8 cellular contexts compared by ENCODE assay signal in the genomic region with DNA sequence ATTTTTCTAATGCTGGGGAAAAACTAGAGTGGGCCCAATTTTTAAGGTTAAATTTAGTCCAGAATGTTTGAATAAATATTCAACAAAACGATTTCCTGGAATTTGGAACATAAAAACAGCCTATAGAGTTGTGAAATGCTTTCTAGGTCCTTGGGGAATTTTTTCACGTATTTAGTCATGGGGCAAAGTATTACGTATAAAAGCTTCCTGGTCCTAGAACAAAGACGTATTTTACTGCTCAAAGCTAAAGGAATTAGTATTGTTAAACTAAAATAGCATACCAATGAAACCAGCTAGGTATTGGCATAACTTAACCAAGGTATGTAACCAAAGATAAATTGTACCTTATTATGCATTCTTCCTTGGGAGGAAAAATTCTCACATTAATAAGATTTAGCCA. TPM values are rescaled to one million over a fixed set of nuclear protein-coding genes. Genes with fewer than 3 reads are reported as not detected.
DNase-seq lines count a peak whose midpoint lies in the region; ATAC-seq and TF ChIP-seq lines count a peak whose summit lies in the region.

No MANE protein-coding gene starts in this region.

- H3K4me3 Mint-ChIP-seq in CD14-positive monocyte = peak overlapping the region; percentile 94 to 95
- peak overlapping the region; percentile 87 for H3K4me3 Mint-ChIP-seq in natural killer cell treated with Interleukin-12 subunit alpha and Interleukin-12 subunit beta and Interleukin-15 and Interleukin-18, amount 100 ng/mL, for 72 hours

- intact Hi-C loops in CD14-positive monocyte (cut with micrococcal nuclease) (no loop called here), dorsolateral prefrontal cortex (cut with DNase I) (loop anchor here in 1 of 2 donors (5.0 kb wide), 1 partner anchor 36 kb away; no protein-coding TSS in a partner anchor)

- no peaks in the 10 kb centered on the region for H3K36me3 Mint-ChIP-seq in CD14-positive monocyte
- no peaks in the 10 kb centered on the region for H3K36me3 Mint-ChIP-seq in natural killer cell treated with Interleukin-12 subunit alpha and Interleukin-12 subunit beta and Interleukin-15 and Interleukin-18, amount 100 ng/mL, for 72 hours

- DNase-seq in CD14-positive monocyte (ENCODE audit: low spot score) (no peak), LoVo (ENCODE audit: low spot score) (peak; percentile 45), dorsolateral prefrontal cortex (no peak), epidermal melanocyte (ENCODE audit: insufficient read length, low spot score) (no peak), omental fat pad (ENCODE audit: low spot score) (no peak)
- no peak for DNase-seq in natural killer cell treated with Interleukin-12 subunit alpha and Interleukin-12 subunit beta and Interleukin-15 and Interleukin-18, amount 100 ng/mL, for 72 hours (ENCODE audit: low spot score)

- peaks cover 0 to 2% (median 0%) of the 10 kb centered on the region in 7 donors for H3K9me3 Mint-ChIP-seq in CD14-positive monocyte
- H3K9me3 Mint-ChIP-seq in natural killer cell treated with Interleukin-12 subunit alpha and Interleukin-12 subunit beta and Interleukin-15 and Interleukin-18, amount 100 ng/mL, for 72 hours = no peaks in the 10 kb centered on the region

- peak overlapping the region; percentile 59 to 93 (median 79) for H3K4me3 ChIP-seq in dorsolateral prefrontal cortex

- peak overlapping the region in 57 of 59 donors; percentile 12 to 95 (median 87) for H3K27ac ChIP-seq in dorsolateral prefrontal cortex

- H3K4me1 Mint-ChIP-seq in CD14-positive monocyte = peaks cover 51% of the 10 kb centered on the region
- peaks cover 22 to 24% of the 10 kb centered on the region in 2 donors for H3K4me1 Mint-ChIP-seq in natural killer cell treated with Interleukin-12 subunit alpha and Interleukin-12 subunit beta and Interleukin-15 and Interleukin-18, amount 100 ng/mL, for 72 hours (ENCODE audit: low read depth in 2 of 2)

- no peaks in the 10 kb centered on the region for H3K27me3 ChIP-seq in dorsolateral prefrontal cortex

- no peak for ATAC-seq in natural killer cell treated with Interleukin-12 subunit alpha and Interleukin-12 subunit beta and Interleukin-15 and Interleukin-18, amount 100 ng/mL, for 72 hours
- ATAC-seq in GM21723 (IDR thresholded peaks at IDR 0.05; ENCODE audit: unreplicated experiment) (no peak), omental fat pad (ENCODE audit: low FRiP score) (no peak), HG03196 (IDR thresholded peaks at IDR 0.05; ENCODE audit: unreplicated experiment) (no peak)

- no peaks in the 10 kb centered on the region for H3K27me3 Mint-ChIP-seq in CD14-positive monocyte (ENCODE audit: low read depth in 3 of 3)
- H3K27me3 Mint-ChIP-seq in natural killer cell treated with Interleukin-12 subunit alpha and Interleukin-12 subunit beta and Interleukin-15 and Interleukin-18, amount 100 ng/mL, for 72 hours = peaks cover 13 to 25% of the 10 kb centered on the region in 2 donors

- peak overlapping the region in 2 of 7 donors; percentile 42 to 99 for H3K27ac Mint-ChIP-seq in CD14-positive monocyte
- H3K27ac Mint-ChIP-seq in natural killer cell treated with Interleukin-12 subunit alpha and Interleukin-12 subunit beta and Interleukin-15 and Interleukin-18, amount 100 ng/mL, for 72 hours = peak overlapping the region in 1 of 2 donors; percentile 39

- no peak for TF ChIP-seq CTCF in CD14-positive monocyte (IDR thresholded peaks at IDR 0.05)
- TF ChIP-seq CTCF in dorsolateral prefrontal cortex (IDR thresholded peaks at IDR 0.05 in 54 of 56, conservative IDR thresholded peaks at IDR 0.05 in 2 of 56; ENCODE audit: low read depth in 1 of 56, partially characterized antibody in 56 of 56) = no peak
- TF ChIP-seq CTCF in omental fat pad (IDR thresholded peaks at IDR 0.05) = no peak

RNA-seq across cellular contexts. Expression of gene SESTD1, which starts 1.6 kb away (rescaled TPM):
- 10 to 100 TPM; 25.3 TPM for polyA plus RNA-seq in CD14-positive monocyte
- 100 to 1,000 TPM in 108 of 120 experiments, 10 to 100 TPM in 12; 76.4 to 194 (median 123) TPM for total RNA-seq in dorsolateral prefrontal cortex
- total RNA-seq in natural killer cell treated with Interleukin-12 subunit alpha and Interleukin-12 subunit beta and Interleukin-15 and Interleukin-18, amount 100 ng/mL, for 72 hours = 10 to 100 TPM; 11.1 to 12.0 TPM
- 10 to 100 TPM; 47.0 to 80.9 (median 56.8) TPM for total RNA-seq in omental fat pad
